ENCODE assay signal across 8 cellular contexts in genomic region chr9:108933641-108934322, GRCh38. TPM values are rescaled to one million over a fixed set of nuclear protein-coding genes. Genes with fewer than 3 reads are reported as not detected.
DNase-seq lines count a peak whose midpoint lies in the region; TF ChIP-seq lines count a peak whose summit lies in the region.

Gene ELP1 (minus strand): TSS chr9:108934124. CDS start chr9:108931146, 2,978 bp downstream.

- peak within 1 kb of the TSS; percentile 100 for H3K4me3 Mint-ChIP-seq in neural crest cell

- H3K9me2 ChIP-seq in Loucy (replicated peaks; ENCODE audit: low read depth, low read length): no peaks in the 10 kb centered on the region

- no peaks in the 10 kb centered on the region for H3K9me3 ChIP-seq in ES-I3 (ENCODE audit: control insufficient read depth, insufficient read depth, low read length)
- H3K9me3 ChIP-seq in Loucy (ENCODE audit: insufficient read depth, low read depth, low read length): no peaks in the 10 kb centered on the region
- no peaks in the 10 kb centered on the region for H3K9me3 ChIP-seq in stomach smooth muscle (ENCODE audit: control insufficient read depth in 2 of 2, low read length in 2 of 2)

- peaks cover 4% of the 10 kb centered on the region for H4K20me1 ChIP-seq in Loucy (ENCODE audit: insufficient read depth, low read length, poor library complexity, severe bottlenecking)

- TF ChIP-seq CTCF in Loucy (conservative IDR thresholded peaks at IDR 0.05; ENCODE audit: low read length) (peak; percentile 33), fibroblast of villous mesenchyme (IDR thresholded peaks at IDR 0.05; ENCODE audit: insufficient read depth, low read depth, low read length) (peak; percentile 30), neural crest cell (conservative IDR thresholded peaks at IDR 0.05) (no peak)

- H3K4me1 ChIP-seq in ES-I3 (ENCODE audit: insufficient read depth, low read length) (0 out of 2 replicates have a peak, but pooled peaks cover 4% of the 10 kb centered on the region), Loucy (ENCODE audit: insufficient read depth, low read length, poor library complexity, severe bottlenecking) (peaks cover 28% of the 10 kb centered on the region), stomach smooth muscle (ENCODE audit: control insufficient read depth, insufficient read depth, low read length) (peaks cover 18% of the 10 kb centered on the region)

- peak within 1 kb of the TSS; percentile 92 for H3K4me2 ChIP-seq in Loucy (ENCODE audit: low read depth, low read length, poor library complexity, severe bottlenecking)

- H3K4me3 ChIP-seq in H7 (ENCODE audit: insufficient read depth, low read depth, low read length) (peak within 1 kb of the TSS; percentile 98), Loucy (ENCODE audit: low read length, poor library complexity, severe bottlenecking) (peak within 1 kb of the TSS; percentile 99), fibroblast of villous mesenchyme (ENCODE audit: low read depth, low read length) (peak within 1 kb of the TSS; percentile 94), stomach smooth muscle (ENCODE audit: low read length in 2 of 2) (peak within 1 kb of the TSS; percentile 93 to 96)

- H3K9ac ChIP-seq in ES-I3 (ENCODE audit: low read depth, low read length) (peak within 1 kb of the TSS; percentile 68), Loucy (ENCODE audit: low read depth, low read length, poor library complexity, severe bottlenecking) (peak within 1 kb of the TSS; percentile 84), stomach smooth muscle (ENCODE audit: low read length in 2 of 2) (peak within 1 kb of the TSS; percentile 81 to 88)

- H3F3A ChIP-seq in Loucy (ENCODE audit: low read depth): no peaks in the 10 kb centered on the region

- peaks cover 30% of the 10 kb centered on the region for H3K4me1 Mint-ChIP-seq in neural crest cell

- H3K79me2 ChIP-seq in Loucy (ENCODE audit: insufficient read depth, low read length): peaks cover 39% of the 10 kb centered on the region

- H3K27me3 ChIP-seq in H7 (ENCODE audit: control insufficient read depth, insufficient read depth, low read length): no peaks in the 10 kb centered on the region
- H3K27me3 ChIP-seq in Loucy (ENCODE audit: insufficient read depth, low read length, poor library complexity, severe bottlenecking): no peaks in the 10 kb centered on the region
- no peaks in the 10 kb centered on the region for H3K27me3 ChIP-seq in stomach smooth muscle (ENCODE audit: control insufficient read depth in 1 of 2, insufficient read depth in 2 of 2, low read length in 2 of 2)

- peak within 1 kb of the TSS; percentile 80 for H3K27ac ChIP-seq in stomach smooth muscle (ENCODE audit: low read length)

- H3K27me3 Mint-ChIP-seq in neural crest cell (ENCODE audit: low read depth): no peaks in the 10 kb centered on the region

- H3K27ac Mint-ChIP-seq in neural crest cell (ENCODE audit: unreplicated experiment): peak within 1 kb of the TSS; percentile 98

- peak within 1 kb of the TSS; percentile 100 for H2AFZ ChIP-seq in Loucy (ENCODE audit: low read length)

- no peaks in the 10 kb centered on the region for H3K36me3 ChIP-seq in ES-I3 (ENCODE audit: insufficient read depth, low read length)
- no peaks in the 10 kb centered on the region for H3K36me3 ChIP-seq in H7 (replicated peaks; ENCODE audit: control insufficient read depth, insufficient read depth, low read length)
- 0 out of 2 replicates have a peak, but pooled peaks cover 2% of the 10 kb centered on the region for H3K36me3 ChIP-seq in Loucy (ENCODE audit: insufficient read depth, low read length)
- H3K36me3 ChIP-seq in stomach smooth muscle (ENCODE audit: control insufficient read depth in 2 of 2, insufficient read depth in 2 of 2, low read length in 2 of 2): peaks cover 0 to 5% of the 10 kb centered on the region in 2 donors

- no peaks in the 10 kb centered on the region for H3K36me3 Mint-ChIP-seq in neural crest cell (ENCODE audit: low read depth)

- no peaks in the 10 kb centered on the region for H3K9me3 Mint-ChIP-seq in neural crest cell

- TF ChIP-seq POLR2A in Raji (IDR thresholded peaks at IDR 0.05; ENCODE audit: insufficient read depth, low read depth, low read length): peak; percentile 75

- DNase-seq in H7: peak; percentile 94
- DNase-seq in activated effector memory CD4-positive, alpha-beta T cell treated with Interleukin-2 at 50 U/mL for 16 hours: peak; percentile 85
- DNase-seq in fibroblast of villous mesenchyme (ENCODE audit: low read depth): peak; percentile 96
- peak; percentile 91 for DNase-seq in neural crest cell (ENCODE audit: low read depth, low spot score)

RNA-seq across cellular contexts. Expression of gene ELP1, which starts in this region (rescaled TPM):
- total RNA-seq in H7 (2014; rRNA removed; shearing (Covaris generic)): 28.7 and 28.9 TPM in 2 replicates
- 31.2 and 44.0 TPM in 2 replicates for total RNA-seq in fibroblast of villous mesenchyme
- total RNA-seq in neural crest cell: 42.0 and 48.9 TPM in 2 replicates

Comparison
In these comparisons a context has a peak if more than half of its experiments do, and no peak if none do; other contexts are left out.
1. Peak in every context shown above with its lines: DNase-seq, H3K4me3 ChIP-seq and H3K27ac ChIP-seq.